9 cellular contexts compared by ENCODE assay signal in genomic region chr11:96259053-96259837, GRCh38.
DNase-seq lines count a peak whose midpoint lies in the region; ATAC-seq and TF ChIP-seq lines count a peak whose summit lies in the region.
"Had no signal": no experiment of that assay in that cellular context is flagged by ENCODE, and none has a peak within 500 bp of the region (broad histone marks: within the 10 kb centered on the region; RNA-seq: fewer than 3 reads in every experiment).

No MANE protein-coding gene starts in this region.

- peak overlapping the region; percentile 91 to 99 (median 96) for H3K27ac Mint-ChIP-seq in CD8-positive, alpha-beta memory T cell
- peak overlapping the region; percentile 92 to 94 for H3K27ac Mint-ChIP-seq in effector memory CD8-positive, alpha-beta T cell
- peak overlapping the region; percentile 93 to 98 for H3K27ac Mint-ChIP-seq in natural killer cell

- no peaks in the 10 kb centered on the region; the same call in 1 of the 2 replicates for H3F3A ChIP-seq in OCI-LY1 (ENCODE audit: insufficient read depth, low read length)

- TF ChIP-seq CTCF in OCI-LY1 (IDR thresholded peaks at IDR 0.05; ENCODE audit: low read length) (no peak), natural killer cell (IDR thresholded peaks at IDR 0.05) (no peak)

- no peaks in the 10 kb centered on the region for H3K79me2 ChIP-seq in OCI-LY1 (ENCODE audit: insufficient read depth, low read length)

- CTCF ChIA-PET in CD8-positive, alpha-beta memory T cell (lab: Charles Lee), result interaction anchor here (1.0 to 1.4 kb wide), 2 partner anchors 16 to 84 kb away, joined by 4 to 7 read pairs; partner anchors contain the start of gene MAML2

- H3K4me3 Mint-ChIP-seq in CD8-positive, alpha-beta memory T cell, result peak overlapping the region; percentile 13 to 86 (median 77)
- peak overlapping the region; percentile 63 to 78 for H3K4me3 Mint-ChIP-seq in effector memory CD8-positive, alpha-beta T cell
- peak overlapping the region; percentile 91 for H3K4me3 Mint-ChIP-seq in natural killer cell

- H3K27ac ChIP-seq in CD8-positive, alpha-beta memory T cell (ENCODE audit: low read depth, low read length), result peak overlapping the region; percentile 49
- H3K27ac ChIP-seq in OCI-LY1 (ENCODE audit: low read depth, low read length, poor library complexity, severe bottlenecking), result peak overlapping the region; percentile 71

- H3K27me3 ChIP-seq in CD8-positive, alpha-beta memory T cell (ENCODE audit: insufficient read depth, low read length, poor library complexity, severe bottlenecking), result no peaks in the 10 kb centered on the region
- H3K27me3 ChIP-seq in OCI-LY1 (ENCODE audit: insufficient read depth, low read length), result no peaks in the 10 kb centered on the region

- intact Hi-C loops in natural killer cell (cut with micrococcal nuclease), result loop anchor here (5.0 to 10.0 kb wide), 2 partner anchors 128 to 296 kb away; partner anchors contain the start of gene CCDC82

- POLR2A ChIA-PET in CD8-positive, alpha-beta memory T cell (lab: Charles Lee), result interaction anchor here (0.6 to 1.6 kb wide), 3 partner anchors 8 to 16 kb away, joined by 3 to 5 read pairs (median 3); no protein-coding TSS in a partner anchor

- peak overlapping the region; percentile 58; the same call in 1 of the 2 replicates for H3K4me2 ChIP-seq in OCI-LY1 (ENCODE audit: low read length)

- H2AFZ ChIP-seq in OCI-LY1 (ENCODE audit: low read length), result peak overlapping the region; percentile 10; the same call in 1 of the 2 replicates
- H2AFZ ChIP-seq: parathyroid adenoma had no signal

- no peak overlapping the region for H3K9ac ChIP-seq in OCI-LY1 (ENCODE audit: low read length)
- H3K9ac ChIP-seq: parathyroid adenoma had no signal

- no peaks in the 10 kb centered on the region for H3K27me3 Mint-ChIP-seq in CD8-positive, alpha-beta memory T cell
- no peaks in the 10 kb centered on the region for H3K27me3 Mint-ChIP-seq in effector memory CD8-positive, alpha-beta T cell
- H3K27me3 Mint-ChIP-seq in natural killer cell (ENCODE audit: low read depth in 2 of 2), result no peaks in the 10 kb centered on the region

- peaks cover 0 to 2% (median 0%) of the 10 kb centered on the region in 3 donors for H3K36me3 Mint-ChIP-seq in CD8-positive, alpha-beta memory T cell
- peaks cover 10% of the 10 kb centered on the region for H3K36me3 Mint-ChIP-seq in effector memory CD8-positive, alpha-beta T cell (ENCODE audit: insufficient read depth)
- H3K36me3 Mint-ChIP-seq in natural killer cell, result no peaks in the 10 kb centered on the region

- no peaks in the 10 kb centered on the region for H3K9me2 ChIP-seq in OCI-LY1 (ENCODE audit: low read depth, low read length)

- no peaks in the 10 kb centered on the region for H3K36me3 ChIP-seq in CD8-positive, alpha-beta memory T cell (ENCODE audit: insufficient read depth, low read length)
- no peaks in the 10 kb centered on the region for H3K36me3 ChIP-seq in OCI-LY1 (ENCODE audit: insufficient read depth, low read length)

- H3K9me3 Mint-ChIP-seq in CD8-positive, alpha-beta memory T cell, result no peaks in the 10 kb centered on the region
- no peaks in the 10 kb centered on the region for H3K9me3 Mint-ChIP-seq in effector memory CD8-positive, alpha-beta T cell
- no peaks in the 10 kb centered on the region for H3K9me3 Mint-ChIP-seq in natural killer cell

- ATAC-seq in effector memory CD8-positive, alpha-beta T cell (replicated peaks), result no peak
- ATAC-seq in natural killer cell (no peak), GM21515 (IDR thresholded peaks at IDR 0.05; ENCODE audit: unreplicated experiment) (no peak)

- no peaks in the 10 kb centered on the region for H3K9me3 ChIP-seq in CD8-positive, alpha-beta memory T cell (ENCODE audit: low read length)
- H3K9me3 ChIP-seq in OCI-LY1 (ENCODE audit: low read length), result no peaks in the 10 kb centered on the region

- peak overlapping the region; percentile 11 for H3K4me3 ChIP-seq in CD8-positive, alpha-beta memory T cell (ENCODE audit: low read length)
- no peak overlapping the region for H3K4me3 ChIP-seq in OCI-LY1 (ENCODE audit: low read depth, low read length, poor library complexity, severe bottlenecking)

- no peaks in the 10 kb centered on the region for H4K20me1 ChIP-seq in OCI-LY1 (ENCODE audit: insufficient read depth, low read length)

- H3K4me1 Mint-ChIP-seq in CD8-positive, alpha-beta memory T cell, result peaks cover 86 to 94% (median 94%) of the 10 kb centered on the region in 3 donors
- peaks cover 59 to 76% of the 10 kb centered on the region in 2 donors for H3K4me1 Mint-ChIP-seq in effector memory CD8-positive, alpha-beta T cell (ENCODE audit: low read depth in 2 of 2)
- H3K4me1 Mint-ChIP-seq in natural killer cell, result peaks cover 72 to 75% of the 10 kb centered on the region in 2 donors

- no peak for DNase-seq in CD8-positive, alpha-beta memory T cell
- no peak for DNase-seq in effector memory CD8-positive, alpha-beta T cell
- DNase-seq in natural killer cell (no peak), NCI-H1436 (lab: John Stamatoyannopoulos, UW) (no peak), MV-4-11 (lab: John Stamatoyannopoulos, UW) (no peak)
- no peak for DNase-seq in effector CD8-positive, alpha-beta T cell (lab: John Stamatoyannopoulos, UW)

- peaks cover 86% of the 10 kb centered on the region for H3K4me1 ChIP-seq in CD8-positive, alpha-beta memory T cell (ENCODE audit: insufficient read depth, low read length)
- peaks cover 55% of the 10 kb centered on the region for H3K4me1 ChIP-seq in OCI-LY1 (ENCODE audit: insufficient read depth, low read length, severe bottlenecking)
